8 cellular contexts compared by ENCODE assay signal in the genomic region with DNA sequence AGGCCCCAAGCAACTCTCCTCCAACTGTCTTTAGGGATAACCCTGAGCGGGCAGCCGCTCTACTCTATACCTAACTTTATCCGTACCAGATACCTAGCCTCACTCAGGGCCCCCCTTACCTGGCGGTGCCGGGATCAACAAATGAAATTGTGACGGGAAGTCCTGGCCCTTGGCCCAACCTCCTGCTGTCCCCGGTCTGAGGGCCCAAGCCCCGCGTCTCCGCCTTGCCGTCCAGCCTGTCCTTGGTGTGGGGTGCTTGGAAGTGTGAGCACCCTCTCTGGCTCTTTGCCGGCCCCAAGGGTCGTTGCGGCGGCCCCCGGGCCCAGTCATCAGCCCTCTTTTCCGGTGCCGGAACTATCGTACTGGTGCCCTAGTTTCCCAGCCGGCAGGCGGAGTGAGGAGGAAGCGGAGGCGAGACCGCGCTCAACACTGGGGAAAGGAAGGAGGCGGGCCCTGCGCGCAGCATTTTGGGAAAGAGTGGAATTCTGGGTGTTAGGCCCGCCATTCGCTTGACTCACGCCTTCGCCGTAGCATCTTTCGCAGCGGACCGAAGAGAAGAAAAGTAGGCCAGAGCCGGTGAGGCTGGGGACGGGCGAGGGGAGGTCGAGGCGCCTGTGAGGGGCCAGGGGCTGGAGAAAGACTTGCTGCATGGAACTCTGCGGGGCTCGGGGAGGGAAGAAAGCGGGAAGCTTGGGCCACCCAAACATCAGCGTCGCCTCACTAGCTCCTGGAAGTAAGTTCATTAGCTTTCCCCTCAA. TPM values are rescaled to one million over a fixed set of nuclear protein-coding genes. Genes with fewer than 3 reads are reported as not detected.
DNase-seq lines count a peak whose midpoint lies in the region; ATAC-seq and TF ChIP-seq lines count a peak whose summit lies in the region.

Gene SNRPD3 (plus strand): TSS at position 504 of the 758 bp plus-strand sequence. CDS start 1,676 bp downstream, outside the sequence.

- peak within 1 kb of the TSS; percentile 97 for H3K27ac ChIP-seq in CD4-positive, alpha-beta T cell (ENCODE audit: low read depth, low read length)

- CTCF ChIA-PET in CD4-positive, alpha-beta T cell (lab: Charles Lee): no interaction called here
- CTCF ChIA-PET in activated CD8-positive, alpha-beta T cell treated with anti-CD3 and anti-CD28 coated beads for 36 hours (lab: Charles Lee): interaction anchor here (1.2 kb wide), 1 partner anchor 128 kb away, joined by 4 read pairs; the partner anchor contains the start of gene ADORA2A

- H3K9me3 ChIP-seq in CD4-positive, alpha-beta T cell (ENCODE audit: control insufficient read depth, low read length): no peaks in the 10 kb centered on the region

- 0% methylated on average over 44 to 46 of the region's 46 CpGs for WGBS in lower leg skin, 2 donors

- no peaks in the 10 kb centered on the region for H3K27me3 Mint-ChIP-seq in CD4-positive, alpha-beta T cell
- H3K27me3 Mint-ChIP-seq in activated CD8-positive, alpha-beta T cell treated with anti-CD3 and anti-CD28 coated beads for 36 hours: no peaks in the 10 kb centered on the region

- TF ChIP-seq CTCF in CD4-positive, alpha-beta T cell (IDR thresholded peaks at IDR 0.05): no peak
- TF ChIP-seq CTCF in activated CD8-positive, alpha-beta T cell treated with anti-CD3 and anti-CD28 coated beads for 36 hours (IDR thresholded peaks at IDR 0.05): no peak
- no peak for TF ChIP-seq CTCF in lower leg skin (IDR thresholded peaks at IDR 0.05)

- intact Hi-C loops in CD4-positive, alpha-beta T cell (cut with DNase I, micrococcal nuclease): loop anchor here in 1 of 2 experiments (1.0 to 10.0 kb wide), 5 partner anchors 285 to 1411 kb away; partner anchors contain the start of genes DERL3, RAB36, RSPH14 and SPECC1L
- intact Hi-C loops in activated CD8-positive, alpha-beta T cell treated with anti-CD3 and anti-CD28 coated beads for 36 hours (cut with micrococcal nuclease): no loop called here
- intact Hi-C loops in lower leg skin (cut with DNase I; ENCODE audit: low total_unique reads): no loop called here

- no peak for TF ChIP-seq POLR2A in lower leg skin (IDR thresholded peaks at IDR 0.05)

- peaks cover 79% of the 10 kb centered on the region for H3K4me1 Mint-ChIP-seq in CD4-positive, alpha-beta T cell (ENCODE audit: low read depth)
- peaks cover 45% of the 10 kb centered on the region for H3K4me1 Mint-ChIP-seq in activated CD8-positive, alpha-beta T cell treated with anti-CD3 and anti-CD28 coated beads for 36 hours (ENCODE audit: low read depth)

- peak within 1 kb of the TSS; percentile 91 for H3K4me3 ChIP-seq in lower leg skin (ENCODE audit: low read depth, poor library complexity, severe bottlenecking)

- peak within 1 kb of the TSS; percentile 89 for H3K27ac Mint-ChIP-seq in CD4-positive, alpha-beta T cell
- peak within 1 kb of the TSS; percentile 99 for H3K27ac Mint-ChIP-seq in activated CD8-positive, alpha-beta T cell treated with anti-CD3 and anti-CD28 coated beads for 36 hours

- H3K4me3 Mint-ChIP-seq in CD4-positive, alpha-beta T cell: peak within 1 kb of the TSS; percentile 97
- peak within 1 kb of the TSS; percentile 98 for H3K4me3 Mint-ChIP-seq in activated CD8-positive, alpha-beta T cell treated with anti-CD3 and anti-CD28 coated beads for 36 hours

- no peaks in the 10 kb centered on the region for H3K27me3 ChIP-seq in CD4-positive, alpha-beta T cell (ENCODE audit: control insufficient read depth, insufficient read depth, low read length)

- peak; percentile 84 to 90 (median 87) for DNase-seq in CD4-positive, alpha-beta T cell
- peak; percentile 93 for DNase-seq in NCI-H82 (lab: John Stamatoyannopoulos, UW)
- peak; percentile 92 for DNase-seq in activated CD8-positive, alpha-beta T cell treated with anti-CD3 and anti-CD28 coated beads for 36 hours
- peak; percentile 94 for DNase-seq in ecto neural progenitor cell (ENCODE audit: low spot score)
- peak; percentile 93 to 99 for DNase-seq in lower leg skin (ENCODE audit: low spot score in 2 of 2)
- peak; percentile 84 to 90 for DNase-seq in stimulated activated CD4-positive, alpha-beta T cell treated with anti-CD3 and anti-CD28 coated beads, Interleukin-4, amount 100 ng/mL, for 4 hours

- peak; percentile 59 for ATAC-seq in CD4-positive, alpha-beta T cell (ENCODE audit: poor library complexity)
- ATAC-seq in GM19438 (IDR thresholded peaks at IDR 0.05; ENCODE audit: low read depth, unreplicated experiment): peak; percentile 48
- ATAC-seq in HG03571 (IDR thresholded peaks at IDR 0.05; ENCODE audit: unreplicated experiment): peak; percentile 38
- peak; percentile 52 for ATAC-seq in activated CD8-positive, alpha-beta T cell treated with anti-CD3 and anti-CD28 coated beads for 36 hours

- POLR2A ChIA-PET in CD4-positive, alpha-beta T cell (lab: Charles Lee): interaction anchor here (0.6 to 2.4 kb wide), 8 partner anchors 7 to 699 kb away, joined by 3 to 17 read pairs (median 4); partner anchors contain the start of gene ADORA2A
- POLR2A ChIA-PET in activated CD8-positive, alpha-beta T cell treated with anti-CD3 and anti-CD28 coated beads for 36 hours (lab: Charles Lee): interaction anchor here (0.7 to 2.4 kb wide), 6 partner anchors 9 to 128 kb away, joined by 3 to 14 read pairs (median 3); partner anchors contain the start of gene ADORA2A

- no peaks in the 10 kb centered on the region for H3K9me3 Mint-ChIP-seq in CD4-positive, alpha-beta T cell
- no peaks in the 10 kb centered on the region for H3K9me3 Mint-ChIP-seq in activated CD8-positive, alpha-beta T cell treated with anti-CD3 and anti-CD28 coated beads for 36 hours

- peaks cover 65% of the 10 kb centered on the region for H3K36me3 Mint-ChIP-seq in CD4-positive, alpha-beta T cell (ENCODE audit: low read depth)
- H3K36me3 Mint-ChIP-seq in activated CD8-positive, alpha-beta T cell treated with anti-CD3 and anti-CD28 coated beads for 36 hours (ENCODE audit: low read depth): peaks cover 38% of the 10 kb centered on the region

RNA-seq across cellular contexts. Expression of gene SNRPD3, which starts in this region (rescaled TPM):
- 10 to 100 TPM; 31.0 to 31.5 TPM for total RNA-seq in CD4-positive, alpha-beta T cell
- total RNA-seq in activated CD8-positive, alpha-beta T cell treated with anti-CD3 and anti-CD28 coated beads for 36 hours: 100 to 1,000 TPM; 153 to 165 TPM
- 100 to 1,000 TPM; 108 to 134 (median 116) TPM for total RNA-seq in lower leg skin

Comparison
In these comparisons a context has a peak if more than half of its experiments do, and no peak if none do; other contexts are left out.
1. Peak in every context shown above with its lines: DNase-seq, ATAC-seq, H3K4me3 ChIP-seq and H3K27ac ChIP-seq.